In the genomic region with DNA sequence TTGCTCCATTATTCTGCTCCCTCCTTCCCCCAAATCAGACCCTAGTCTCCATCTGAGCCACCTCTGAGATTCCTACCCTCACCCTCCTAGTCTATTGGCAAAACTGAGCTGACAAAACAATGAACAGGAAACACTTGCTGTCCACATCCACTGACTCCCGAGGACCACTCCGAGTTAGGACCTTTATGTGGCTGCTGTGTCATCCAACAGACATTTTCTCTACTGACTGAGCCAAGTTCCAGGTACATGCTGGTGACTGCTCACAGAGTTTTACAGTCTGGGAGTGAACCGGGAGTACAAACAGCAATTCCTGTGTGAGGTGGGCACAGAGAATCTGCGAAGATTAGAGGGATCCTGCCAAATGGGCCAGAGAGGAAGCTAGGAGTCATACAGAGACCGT, we compare ENCODE assay signal across 1 cellular context.
TF ChIP-seq lines count a peak whose summit lies in the region.

No MANE protein-coding gene starts in this region.

TF ChIP-seq in GM23338, 12 proteins besides CTCF, POLR2A, EP300 and RAD21 (continued from another document):
- TF ChIP-seq, protein P1, sequence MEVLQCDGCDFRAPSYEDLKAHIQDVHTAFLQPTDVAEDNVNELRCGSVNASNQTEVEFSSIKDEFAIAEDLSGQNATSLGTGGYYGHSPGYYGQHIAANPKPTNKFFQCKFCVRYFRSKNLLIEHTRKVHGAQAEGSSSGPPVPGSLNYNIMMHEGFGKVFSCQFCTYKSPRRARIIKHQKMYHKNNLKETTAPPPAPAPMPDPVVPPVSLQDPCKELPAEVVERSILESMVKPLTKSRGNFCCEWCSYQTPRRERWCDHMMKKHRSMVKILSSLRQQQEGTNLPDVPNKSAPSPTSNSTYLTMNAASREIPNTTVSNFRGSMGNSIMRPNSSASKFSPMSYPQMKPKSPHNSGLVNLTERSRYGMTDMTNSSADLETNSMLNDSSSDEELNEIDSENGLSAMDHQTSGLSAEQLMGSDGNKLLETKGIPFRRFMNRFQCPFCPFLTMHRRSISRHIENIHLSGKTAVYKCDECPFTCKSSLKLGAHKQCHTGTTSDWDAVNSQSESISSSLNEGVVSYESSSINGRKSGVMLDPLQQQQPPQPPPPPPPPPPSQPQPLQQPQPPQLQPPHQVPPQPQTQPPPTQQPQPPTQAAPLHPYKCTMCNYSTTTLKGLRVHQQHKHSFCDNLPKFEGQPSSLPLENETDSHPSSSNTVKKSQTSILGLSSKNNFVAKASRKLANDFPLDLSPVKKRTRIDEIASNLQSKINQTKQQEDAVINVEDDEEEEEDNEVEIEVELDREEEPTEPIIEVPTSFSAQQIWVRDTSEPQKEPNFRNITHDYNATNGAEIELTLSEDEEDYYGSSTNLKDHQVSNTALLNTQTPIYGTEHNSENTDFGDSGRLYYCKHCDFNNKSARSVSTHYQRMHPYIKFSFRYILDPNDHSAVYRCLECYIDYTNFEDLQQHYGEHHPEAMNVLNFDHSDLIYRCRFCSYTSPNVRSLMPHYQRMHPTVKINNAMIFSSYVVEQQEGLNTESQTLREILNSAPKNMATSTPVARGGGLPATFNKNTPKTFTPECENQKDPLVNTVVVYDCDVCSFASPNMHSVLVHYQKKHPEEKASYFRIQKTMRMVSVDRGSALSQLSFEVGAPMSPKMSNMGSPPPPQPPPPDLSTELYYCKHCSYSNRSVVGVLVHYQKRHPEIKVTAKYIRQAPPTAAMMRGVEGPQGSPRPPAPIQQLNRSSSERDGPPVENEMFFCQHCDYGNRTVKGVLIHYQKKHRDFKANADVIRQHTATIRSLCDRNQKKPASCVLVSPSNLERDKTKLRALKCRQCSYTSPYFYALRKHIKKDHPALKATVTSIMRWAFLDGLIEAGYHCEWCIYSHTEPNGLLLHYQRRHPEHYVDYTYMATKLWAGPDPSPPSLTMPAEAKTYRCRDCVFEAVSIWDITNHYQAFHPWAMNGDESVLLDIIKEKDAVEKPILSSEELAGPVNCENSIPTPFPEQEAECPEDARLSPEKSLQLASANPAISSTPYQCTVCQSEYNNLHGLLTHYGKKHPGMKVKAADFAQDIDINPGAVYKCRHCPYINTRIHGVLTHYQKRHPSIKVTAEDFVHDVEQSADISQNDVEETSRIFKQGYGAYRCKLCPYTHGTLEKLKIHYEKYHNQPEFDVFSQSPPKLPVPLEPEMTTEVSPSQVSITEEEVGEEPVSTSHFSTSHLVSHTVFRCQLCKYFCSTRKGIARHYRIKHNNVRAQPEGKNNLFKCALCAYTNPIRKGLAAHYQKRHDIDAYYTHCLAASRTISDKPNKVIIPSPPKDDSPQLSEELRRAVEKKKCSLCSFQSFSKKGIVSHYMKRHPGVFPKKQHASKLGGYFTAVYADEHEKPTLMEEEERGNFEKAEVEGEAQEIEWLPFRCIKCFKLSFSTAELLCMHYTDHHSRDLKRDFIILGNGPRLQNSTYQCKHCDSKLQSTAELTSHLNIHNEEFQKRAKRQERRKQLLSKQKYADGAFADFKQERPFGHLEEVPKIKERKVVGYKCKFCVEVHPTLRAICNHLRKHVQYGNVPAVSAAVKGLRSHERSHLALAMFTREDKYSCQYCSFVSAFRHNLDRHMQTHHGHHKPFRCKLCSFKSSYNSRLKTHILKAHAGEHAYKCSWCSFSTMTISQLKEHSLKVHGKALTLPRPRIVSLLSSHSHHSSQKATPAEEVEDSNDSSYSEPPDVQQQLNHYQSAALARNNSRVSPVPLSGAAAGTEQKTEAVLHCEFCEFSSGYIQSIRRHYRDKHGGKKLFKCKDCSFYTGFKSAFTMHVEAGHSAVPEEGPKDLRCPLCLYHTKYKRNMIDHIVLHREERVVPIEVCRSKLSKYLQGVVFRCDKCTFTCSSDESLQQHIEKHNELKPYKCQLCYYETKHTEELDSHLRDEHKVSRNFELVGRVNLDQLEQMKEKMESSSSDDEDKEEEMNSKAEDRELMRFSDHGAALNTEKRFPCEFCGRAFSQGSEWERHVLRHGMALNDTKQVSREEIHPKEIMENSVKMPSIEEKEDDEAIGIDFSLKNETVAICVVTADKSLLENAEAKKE (CRISPR knock-in tag; IDR thresholded peaks at IDR 0.05) = no peak
- TF ChIP-seq, protein P2, sequence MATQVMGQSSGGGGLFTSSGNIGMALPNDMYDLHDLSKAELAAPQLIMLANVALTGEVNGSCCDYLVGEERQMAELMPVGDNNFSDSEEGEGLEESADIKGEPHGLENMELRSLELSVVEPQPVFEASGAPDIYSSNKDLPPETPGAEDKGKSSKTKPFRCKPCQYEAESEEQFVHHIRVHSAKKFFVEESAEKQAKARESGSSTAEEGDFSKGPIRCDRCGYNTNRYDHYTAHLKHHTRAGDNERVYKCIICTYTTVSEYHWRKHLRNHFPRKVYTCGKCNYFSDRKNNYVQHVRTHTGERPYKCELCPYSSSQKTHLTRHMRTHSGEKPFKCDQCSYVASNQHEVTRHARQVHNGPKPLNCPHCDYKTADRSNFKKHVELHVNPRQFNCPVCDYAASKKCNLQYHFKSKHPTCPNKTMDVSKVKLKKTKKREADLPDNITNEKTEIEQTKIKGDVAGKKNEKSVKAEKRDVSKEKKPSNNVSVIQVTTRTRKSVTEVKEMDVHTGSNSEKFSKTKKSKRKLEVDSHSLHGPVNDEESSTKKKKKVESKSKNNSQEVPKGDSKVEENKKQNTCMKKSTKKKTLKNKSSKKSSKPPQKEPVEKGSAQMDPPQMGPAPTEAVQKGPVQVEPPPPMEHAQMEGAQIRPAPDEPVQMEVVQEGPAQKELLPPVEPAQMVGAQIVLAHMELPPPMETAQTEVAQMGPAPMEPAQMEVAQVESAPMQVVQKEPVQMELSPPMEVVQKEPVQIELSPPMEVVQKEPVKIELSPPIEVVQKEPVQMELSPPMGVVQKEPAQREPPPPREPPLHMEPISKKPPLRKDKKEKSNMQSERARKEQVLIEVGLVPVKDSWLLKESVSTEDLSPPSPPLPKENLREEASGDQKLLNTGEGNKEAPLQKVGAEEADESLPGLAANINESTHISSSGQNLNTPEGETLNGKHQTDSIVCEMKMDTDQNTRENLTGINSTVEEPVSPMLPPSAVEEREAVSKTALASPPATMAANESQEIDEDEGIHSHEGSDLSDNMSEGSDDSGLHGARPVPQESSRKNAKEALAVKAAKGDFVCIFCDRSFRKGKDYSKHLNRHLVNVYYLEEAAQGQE (IDR thresholded peaks at IDR 0.05; ENCODE audit: unreplicated experiment) = no peak
- TF ChIP-seq CREB1 (CRISPR knock-in tag; IDR thresholded peaks at IDR 0.05; ENCODE audit: low read depth) (no peak), NANOG (IDR thresholded peaks at IDR 0.05; ENCODE audit: borderline replicate concordance) (no peak), ZNF114 (CRISPR knock-in tag; IDR thresholded peaks at IDR 0.05) (no peak), ZNF331 (CRISPR knock-in tag; IDR thresholded peaks at IDR 0.05; ENCODE audit: low read depth) (no peak)
TF ChIP-seq in GM23338: peak in this region for 0.
